Comparison of ENCODE assay signal across 10 cellular contexts in genomic region chr1:204319462-204319861, GRCh38. TPM values are rescaled to one million over a fixed set of nuclear protein-coding genes. Genes with fewer than 3 reads are reported as not detected.
DNase-seq lines count a peak whose midpoint lies in the region; ATAC-seq and TF ChIP-seq lines count a peak whose summit lies in the region.
"Had no signal": no experiment of that assay in that cellular context is flagged by ENCODE, and none has a peak within 500 bp of the region (broad histone marks: within the 10 kb centered on the region; RNA-seq: fewer than 3 reads in every experiment).

No MANE protein-coding gene starts in this region.

- H3K27me3 ChIP-seq in HCT116 (ENCODE audit: insufficient read depth, low read length) = no peaks in the 10 kb centered on the region
- H3K27me3 ChIP-seq in stomach = no peaks in the 10 kb centered on the region
- no peaks in the 10 kb centered on the region for H3K27me3 ChIP-seq in right atrium auricular region

- peak overlapping the region in 1 of 2 experiments; percentile 32; a peak in 2 of 4 replicates for H3K4me3 ChIP-seq in HCT116 (replicated peaks in 1 of 2; ENCODE audit: low read depth in 1 of 2, low read length in 2 of 2)
- no peak overlapping the region for H3K4me3 ChIP-seq in foreskin fibroblast (ENCODE audit: low read depth in 1 of 2, low read length in 2 of 2)
- H3K4me3 ChIP-seq in stomach = no peak overlapping the region
- H3K4me3 ChIP-seq in right atrium auricular region = no peak overlapping the region

- H3K36me3 ChIP-seq in HCT116 (ENCODE audit: control insufficient read depth in 1 of 2, insufficient read depth in 2 of 2, low read length in 2 of 2) (no peaks in the 10 kb centered on the region), stomach (no peaks in the 10 kb centered on the region), right atrium auricular region (no peaks in the 10 kb centered on the region)

- no peaks in the 10 kb centered on the region for H3K9me3 Mint-ChIP-seq in activated T-helper 17 cell treated with anti-CD3 and anti-CD28 coated beads, Interleukin-2, amount 50 U/mL, for 72 hours
- H3K9me3 Mint-ChIP-seq: stimulated activated memory B cell treated with anti-CD40 and anti-IgM and Interleukin-4, amounts not matched to agents 10 μg/mL and 1 μg/mL and 100 μg/mL, for 72 hours had no signal

- no peaks in the 10 kb centered on the region for H3K36me3 Mint-ChIP-seq in activated T-helper 17 cell treated with anti-CD3 and anti-CD28 coated beads, Interleukin-2, amount 50 U/mL, for 72 hours (ENCODE audit: low read depth)
- H3K36me3 Mint-ChIP-seq: stimulated activated memory B cell treated with anti-CD40 and anti-IgM and Interleukin-4, amounts not matched to agents 10 μg/mL and 1 μg/mL and 100 μg/mL, for 72 hours had no signal

- ATAC-seq in HCT116 = peak; percentile 88
- no peak for ATAC-seq in activated T-helper 17 cell treated with anti-CD3 and anti-CD28 coated beads, Interleukin-2, amount 50 U/mL, for 72 hours (replicated peaks)
- ATAC-seq: sciatic nerve; stimulated activated memory B cell treated with anti-CD40 and anti-IgM and Interleukin-4, amounts not matched to agents 10 μg/mL and 1 μg/mL and 100 μg/mL, for 72 hours had no signal

- 60 to 79% (median 61%) methylated on average over 6 of the region's 6 CpGs for WGBS in stomach, 5 donors

- no peaks in the 10 kb centered on the region for H3K9me2 ChIP-seq in HCT116 (ENCODE audit: insufficient read depth)

- H2AFZ ChIP-seq in HCT116 (ENCODE audit: low read depth, low read length, poor library complexity, severe bottlenecking) = no peak overlapping the region

- H3K79me2 ChIP-seq in HCT116 (ENCODE audit: insufficient read depth, low read length) = no peaks in the 10 kb centered on the region

- TF ChIP-seq CTCF in HCT116 (IDR thresholded peaks at IDR 0.05 in 2 of 3, conservative IDR thresholded peaks at IDR 0.05 in 1 of 3; ENCODE audit: borderline replicate concordance in 1 of 3, insufficient read depth in 1 of 3, low read depth in 2 of 3, low read length in 2 of 3) (no peak), foreskin fibroblast (IDR thresholded peaks at IDR 0.05; ENCODE audit: low read depth, low read length) (no peak), stomach (IDR thresholded peaks at IDR 0.05) (no peak), right atrium auricular region (IDR thresholded peaks at IDR 0.05) (no peak)

- no peak overlapping the region for H3K4me3 Mint-ChIP-seq in activated T-helper 17 cell treated with anti-CD3 and anti-CD28 coated beads, Interleukin-2, amount 50 U/mL, for 72 hours
- H3K4me3 Mint-ChIP-seq: stimulated activated memory B cell treated with anti-CD40 and anti-IgM and Interleukin-4, amounts not matched to agents 10 μg/mL and 1 μg/mL and 100 μg/mL, for 72 hours had no signal

- H3K27me3 Mint-ChIP-seq in activated T-helper 17 cell treated with anti-CD3 and anti-CD28 coated beads, Interleukin-2, amount 50 U/mL, for 72 hours = peaks cover 13% of the 10 kb centered on the region

- no peak overlapping the region for H3K27ac ChIP-seq in HCT116 (ENCODE audit: low read depth, low read length)
- H3K27ac ChIP-seq in stomach = peak overlapping the region; percentile 25 to 77 (median 65)
- no peak overlapping the region for H3K27ac ChIP-seq in right atrium auricular region

- TF ChIP-seq RAD21 in HCT116 (IDR thresholded peaks at IDR 0.05; ENCODE audit: low read depth) = 0 out of 2 replicates have a peak, but pooled peaks have one; percentile 17

- H3K9ac ChIP-seq in HCT116 (ENCODE audit: low read length) = peak overlapping the region; percentile 16; the same call in 1 of the 2 replicates

- CTCF ChIA-PET in HCT116 (lab: Charles Lee) = no interaction called here

- BruUV-seq in HCT116 (replicated peaks; lab: Mats Ljungman, UMichigan) = no TSS peak

- RAD21 ChIA-PET in HCT116 (lab: Charles Lee; ENCODE audit: low non-redundant PET in 1 of 2, low total read pairs in 2 of 2, uncharacterized antibody in 2 of 2, unreplicated experiment in 2 of 2) = no interaction called here

- intact Hi-C loops in HCT116 (cut with micrococcal nuclease) = no loop called here
- intact Hi-C loops in stomach (cut with DNase I; ENCODE audit: low total_unique reads) = no loop called here

- no peaks in the 10 kb centered on the region for H4K20me1 ChIP-seq in HCT116 (ENCODE audit: insufficient read depth)

- peak overlapping the region; percentile 67 for H3K4me2 ChIP-seq in HCT116 (ENCODE audit: low read length)

- POLR2A ChIA-PET in HCT116 (lab: Charles Lee) = no interaction called here

- H3K27ac Mint-ChIP-seq in activated T-helper 17 cell treated with anti-CD3 and anti-CD28 coated beads, Interleukin-2, amount 50 U/mL, for 72 hours = peak overlapping the region; percentile 65
- H3K27ac Mint-ChIP-seq: stimulated activated memory B cell treated with anti-CD40 and anti-IgM and Interleukin-4, amounts not matched to agents 10 μg/mL and 1 μg/mL and 100 μg/mL, for 72 hours had no signal

- H3K9me3 ChIP-seq in HCT116 (ENCODE audit: control insufficient read depth in 1 of 2, insufficient read depth in 1 of 2, low read depth in 1 of 2, low read length in 2 of 2) = no peaks in the 10 kb centered on the region
- no peaks in the 10 kb centered on the region for H3K9me3 ChIP-seq in stomach
- H3K9me3 ChIP-seq in right atrium auricular region = no peaks in the 10 kb centered on the region

- peaks cover 16% of the 10 kb centered on the region for H3K4me1 Mint-ChIP-seq in activated T-helper 17 cell treated with anti-CD3 and anti-CD28 coated beads, Interleukin-2, amount 50 U/mL, for 72 hours

- TF ChIP-seq EP300 in stomach (IDR thresholded peaks at IDR 0.05) = no peak

- TF ChIP-seq POLR2A in HCT116 (IDR thresholded peaks at IDR 0.05; ENCODE audit: borderline replicate concordance, extremely low read depth, insufficient read depth, insufficient read length) = no peak
- no peak for TF ChIP-seq POLR2A in stomach (IDR thresholded peaks at IDR 0.05)

- DNase-seq in HCT116 (ENCODE audit: low read depth, low spot score) (peak; percentile 69), foreskin fibroblast (peak; percentile 85 to 90), stomach (peak; percentile 39), right atrium auricular region (ENCODE audit: low spot score) (no peak), 8988T (no peak), NCI-H510A (lab: John Stamatoyannopoulos, UW) (no peak)

- H3K4me1 ChIP-seq in HCT116 (ENCODE audit: control insufficient read depth in 1 of 2, insufficient read depth in 2 of 2, low read length in 2 of 2) (peaks cover 19 to 42% of the 10 kb centered on the region in 2 experiments), stomach (peaks cover 18 to 65% (median 41%) of the 10 kb centered on the region in 4 donors), right atrium auricular region (peaks cover 0 to 23% of the 10 kb centered on the region in 2 donors)

TF ChIP-seq in HCT116, 20 proteins besides CTCF, POLR2A, EP300 and RAD21 (continues in another document):
- TF ChIP-seq SP1 (IDR thresholded peaks at IDR 0.05; ENCODE audit: low read depth) = peak; percentile 80
- peak; percentile 60 for TF ChIP-seq CBX3 (IDR thresholded peaks at IDR 0.05; ENCODE audit: low read depth)
- 0 out of 2 replicates have a peak, but pooled peaks have one; percentile 35 for TF ChIP-seq SIN3A (IDR thresholded peaks at IDR 0.05; ENCODE audit: low read depth)
- no peak for TF ChIP-seq REST (IDR thresholded peaks at IDR 0.05; ENCODE audit: low read depth)
- peak; percentile 83 for TF ChIP-seq FOSL1 (IDR thresholded peaks at IDR 0.05; ENCODE audit: low read depth)
- no peak for TF ChIP-seq SRF (IDR thresholded peaks at IDR 0.05; ENCODE audit: low read depth)
- peak; percentile 82 for TF ChIP-seq CEBPB (IDR thresholded peaks at IDR 0.05; ENCODE audit: low read depth)
- peak; percentile 14 for TF ChIP-seq YY1 (IDR thresholded peaks at IDR 0.05; ENCODE audit: extremely low read depth, insufficient replicate concordance, low read depth, low read length)
- no peak for TF ChIP-seq ZFX (IDR thresholded peaks at IDR 0.05)
- no peak for TF ChIP-seq ZNF274 (IDR thresholded peaks at IDR 0.05; ENCODE audit: low read depth, low read length)
- TF ChIP-seq MAX (IDR thresholded peaks at IDR 0.05) = no peak
- no peak for TF ChIP-seq EZH2phosphoT487 (IDR thresholded peaks at IDR 0.05; ENCODE audit: borderline replicate concordance)
- TF ChIP-seq EZH2 (IDR thresholded peaks at IDR 0.05) = no peak
- no peak for TF ChIP-seq TCF7L2 (IDR thresholded peaks at IDR 0.05; ENCODE audit: borderline replicate concordance, extremely low read depth, insufficient read depth, insufficient read length)

RNA-seq across cellular contexts. Expression of gene PLEKHA6, which starts 40.3 kb away (rescaled TPM):
- total RNA-seq in HCT116 (2021; ENCODE audit: unreplicated experiment) (13.1 TPM), stomach (10 to 100 TPM; 12.5 to 97.9 (median 39.1) TPM), right atrium auricular region (10 to 100 TPM; 18.1 to 25.7 TPM)
- 8.6 and 9.1 TPM in 2 replicates for polyA plus RNA-seq in HCT116 (2012)
- total RNA-seq in activated T-helper 17 cell treated with anti-CD3 and anti-CD28 coated beads, Interleukin-2, amount 50 U/mL, for 72 hours = 1 to 10 TPM in 1 of 2 donors, under 1 TPM in 1; 0.37 to 1.3 TPM
- 10 to 100 TPM in 2 of 3 donors, 1 to 10 TPM in 1; 6.4 to 37.5 (median 32.1) TPM for polyA plus RNA-seq in stomach
- total RNA-seq: SK-MEL-5 had no signal

Comparison
In these comparisons a context has a peak if more than half of its experiments do, and no peak if none do; other contexts are left out.
1. DNase-seq: peak in HCT116 (single experiment), foreskin fibroblast (2 of 2) and stomach (single experiment); none in right atrium auricular region (single experiment), 8988T (single experiment) and NCI-H510A (single experiment).
2. H3K27ac ChIP-seq: peak in stomach (5 of 5); none in HCT116 (single experiment) and right atrium auricular region (0 of 2).